In the genomic region with DNA sequence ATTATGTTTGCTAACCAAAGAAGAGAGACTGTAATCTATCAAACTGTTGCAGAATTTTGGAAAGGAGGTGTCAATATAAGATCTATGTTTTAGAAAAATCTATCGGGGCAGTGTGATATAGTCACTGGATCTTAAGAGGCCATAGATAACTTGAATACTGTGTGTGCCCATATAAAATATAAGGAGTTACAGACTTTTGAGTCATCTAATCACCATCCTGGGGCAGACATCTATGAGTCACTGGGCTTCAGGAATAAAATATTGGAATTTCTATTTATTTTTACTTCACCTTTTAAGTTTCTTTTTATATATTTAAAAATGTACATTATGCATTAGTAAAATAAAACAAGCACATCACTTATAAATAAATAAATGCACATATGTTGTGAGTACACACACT, we compare ENCODE assay signal across 25 cellular contexts.
DNase-seq lines count a peak whose midpoint lies in the region; ATAC-seq, FAIRE-seq and TF ChIP-seq lines count a peak whose summit lies in the region.
"Had no signal": no experiment of that assay in that cellular context is flagged by ENCODE, and none has a peak within 500 bp of the region (broad histone marks: within the 10 kb centered on the region; RNA-seq: fewer than 3 reads in every experiment).

No MANE protein-coding gene starts in this region.

- no peaks in the 10 kb centered on the region for H3K27me3 ChIP-seq in bronchial epithelial cell (ENCODE audit: control insufficient read depth, insufficient read depth, low read length)
- H3K27me3 ChIP-seq: testis had no signal

- TF ChIP-seq CTCF in bronchial epithelial cell (IDR thresholded peaks at IDR 0.05; ENCODE audit: insufficient read depth, low read length, severe bottlenecking): no peak
- TF ChIP-seq CTCF in chondrocyte (IDR thresholded peaks at IDR 0.05): no peak

- no peaks in the 10 kb centered on the region for H3K9me3 Mint-ChIP-seq in chondrocyte (ENCODE audit: low read depth)
- H3K9me3 Mint-ChIP-seq: activated CD4-positive, alpha-beta T cell treated with anti-CD3 and anti-CD28 coated beads, Interleukin-2, amount 10 ng/mL, durations not matched to agents 24 days and 14 days; activated naive CD4-positive, alpha-beta T cell treated with anti-CD3 and anti-CD28 coated beads for 36 hours; central memory CD8-positive, alpha-beta T cell; GM23338; T-helper 2 cell treated with Interferon-gamma antibody and Interleukin-4, amounts not matched to agents 5 μg/mL and 100 μg/mL, for 36 hours had no signal

- no peaks in the 10 kb centered on the region for H3K36me3 ChIP-seq in bronchial epithelial cell (ENCODE audit: control insufficient read depth, insufficient read depth, low read length)

- H3K27ac Mint-ChIP-seq in chondrocyte (ENCODE audit: unreplicated experiment): no peak overlapping the region
- H3K27ac Mint-ChIP-seq: activated CD4-positive, alpha-beta T cell treated with anti-CD3 and anti-CD28 coated beads, Interleukin-2, amount 10 ng/mL, durations not matched to agents 24 days and 14 days; activated naive CD4-positive, alpha-beta T cell treated with anti-CD3 and anti-CD28 coated beads for 36 hours; GM23338; T-helper 2 cell treated with Interferon-gamma antibody and Interleukin-4, amounts not matched to agents 5 μg/mL and 100 μg/mL, for 36 hours had no signal

- FAIRE-seq in bronchial epithelial cell (lab: Jason Lieb, UNC): no peak
- FAIRE-seq: endothelial cell of umbilical vein had no signal

- DNase-seq in Daoy (ENCODE audit: low read depth) (peak; percentile 20), M059J (ENCODE audit: low read depth) (peak; percentile 44), bronchial epithelial cell (ENCODE audit: low read depth) (peak; percentile 69), renal cortical epithelial cell (ENCODE audit: low read depth) (peak; percentile 6), nucleus accumbens (lab: John Stamatoyannopoulos, UW) (no peak), chondrocyte (ENCODE audit: low spot score) (no peak)
- no peak for DNase-seq in stimulated activated CD4-positive, alpha-beta T cell treated with anti-CD3 and anti-CD28 coated beads, Interleukin-15, amount 100 ng/mL, for 24 hours
- DNase-seq: activated CD4-positive, alpha-beta T cell treated with anti-CD3 and anti-CD28 coated beads, Interleukin-2, amount 10 ng/mL, durations not matched to agents 24 days and 14 days; activated naive CD4-positive, alpha-beta T cell treated with anti-CD3 and anti-CD28 coated beads for 36 hours; activated T-cell treated with anti-CD3 and anti-CD28 coated beads, Interleukin-2, amount 50 U/mL, for 48 hours; foreskin melanocyte; KBM-7; mesendoderm; NCI-H1694; NCI-H524 treated with DMSO at 0.1 percent for 48 hours; NK-92 treated with Interleukin-12 subunit alpha and Interleukin-12 subunit beta, amount 100 ng/mL, for 24 hours; RPMI8226; stimulated activated naive CD4-positive, alpha-beta T cell treated with Interleukin-2 at 50 U/mL for 16 hours; testis had no signal

- ATAC-seq in HG03135 (IDR thresholded peaks at IDR 0.05; ENCODE audit: unreplicated experiment): no peak
- ATAC-seq: GM23338, left lobe of liver had no signal

- no peak overlapping the region for H3K4me3 ChIP-seq in bronchial epithelial cell (ENCODE audit: low read depth, low read length)
- H3K4me3 ChIP-seq: GM23338, testis had no signal

- H3K4me3 Mint-ChIP-seq in chondrocyte (ENCODE audit: unreplicated experiment): no peak overlapping the region
- H3K4me3 Mint-ChIP-seq: activated CD4-positive, alpha-beta T cell treated with anti-CD3 and anti-CD28 coated beads, Interleukin-2, amount 10 ng/mL, durations not matched to agents 24 days and 14 days; activated naive CD4-positive, alpha-beta T cell treated with anti-CD3 and anti-CD28 coated beads for 36 hours; central memory CD8-positive, alpha-beta T cell; GM23338; T-helper 2 cell treated with Interferon-gamma antibody and Interleukin-4, amounts not matched to agents 5 μg/mL and 100 μg/mL, for 36 hours had no signal

- H3K27me3 Mint-ChIP-seq in chondrocyte (ENCODE audit: low read depth): no peaks in the 10 kb centered on the region

- H3K36me3 Mint-ChIP-seq in chondrocyte (ENCODE audit: low read depth): no peaks in the 10 kb centered on the region

- H3K4me1 Mint-ChIP-seq in chondrocyte (ENCODE audit: low read depth): peaks cover 3% of the 10 kb centered on the region

Comparison
In these comparisons a context has a peak if more than half of its experiments do, and no peak if none do; other contexts are left out.
1. DNase-seq: peak in Daoy (single experiment), M059J (single experiment), bronchial epithelial cell (single experiment) and renal cortical epithelial cell (single experiment); none in nucleus accumbens (0 of 56), chondrocyte (single experiment) and stimulated activated CD4-positive, alpha-beta T cell treated with anti-CD3 and anti-CD28 coated beads, Interleukin-15, amount 100 ng/mL, for 24 hours (single experiment).